Comparison of ENCODE assay signal across 8 cellular contexts in genomic region chr11:86632499-86633269, GRCh38. TPM values are rescaled to one million over a fixed set of nuclear protein-coding genes. Genes with fewer than 3 reads are reported as not detected.
DNase-seq lines count a peak whose midpoint lies in the region; ATAC-seq, FAIRE-seq and TF ChIP-seq lines count a peak whose summit lies in the region.

No MANE protein-coding gene starts in this region.

- H3K27me3 Mint-ChIP-seq in activated naive CD4-positive, alpha-beta T cell treated with anti-CD3 and anti-CD28 coated beads, Interleukin-2, amount 10 ng/mL, durations not matched to agents 7 days and 5 days: peaks cover 28% of the 10 kb centered on the region
- H3K27me3 Mint-ChIP-seq in activated naive CD8-positive, alpha-beta T cell treated with anti-CD3 and anti-CD28 coated beads, Interleukin-2, amount 10 ng/mL, durations not matched to agents 7 days and 5 days: peaks cover 39% of the 10 kb centered on the region

- H3K27me3 ChIP-seq in transverse colon: no peaks in the 10 kb centered on the region

- peak; percentile 67 for ATAC-seq in activated naive CD8-positive, alpha-beta T cell treated with anti-CD3 and anti-CD28 coated beads, Interleukin-2, amount 10 ng/mL, durations not matched to agents 7 days and 5 days (ENCODE audit: low read depth)

- peaks cover 5% of the 10 kb centered on the region for H3K4me1 Mint-ChIP-seq in activated naive CD4-positive, alpha-beta T cell treated with anti-CD3 and anti-CD28 coated beads, Interleukin-2, amount 10 ng/mL, durations not matched to agents 7 days and 5 days
- H3K4me1 Mint-ChIP-seq in activated naive CD8-positive, alpha-beta T cell treated with anti-CD3 and anti-CD28 coated beads, Interleukin-2, amount 10 ng/mL, durations not matched to agents 7 days and 5 days: peaks cover 15% of the 10 kb centered on the region

- peak; percentile 23 for DNase-seq in activated naive CD4-positive, alpha-beta T cell treated with anti-CD3 and anti-CD28 coated beads, Interleukin-2, amount 10 ng/mL, durations not matched to agents 7 days and 5 days
- no peak for DNase-seq in activated naive CD4-positive, alpha-beta T cell treated with anti-CD3 and anti-CD28 coated beads, Interleukin-2, amount 50 U/mL, for 16 hours
- DNase-seq in HTR-8/SVneo (ENCODE audit: insufficient read length, low spot score): peak; percentile 93
- DNase-seq in activated naive CD8-positive, alpha-beta T cell treated with anti-CD3 and anti-CD28 coated beads, Interleukin-2, amount 10 ng/mL, durations not matched to agents 7 days and 5 days: peak; percentile 29
- DNase-seq in kidney tubule cell (ENCODE audit: low spot score): peak; percentile 99
- DNase-seq in NCI-H1105 treated with DMSO at 0.1 percent for 48 hours (lab: John Stamatoyannopoulos, UW): no peak
- DNase-seq in transverse colon: no peak
- no peak for DNase-seq in DMS153 treated with DMSO at 0.1 percent for 48 hours (lab: John Stamatoyannopoulos, UW; ENCODE audit: unreplicated experiment)

- peak in 1 of 5 experiments; percentile 13 for TF ChIP-seq CTCF in transverse colon (IDR thresholded peaks at IDR 0.05)

- peak; percentile 99 for FAIRE-seq in HTR-8/SVneo (lab: Jason Lieb, UNC)

- no peaks in the 10 kb centered on the region for H3K36me3 Mint-ChIP-seq in activated naive CD4-positive, alpha-beta T cell treated with anti-CD3 and anti-CD28 coated beads, Interleukin-2, amount 10 ng/mL, durations not matched to agents 7 days and 5 days
- no peaks in the 10 kb centered on the region for H3K36me3 Mint-ChIP-seq in activated naive CD8-positive, alpha-beta T cell treated with anti-CD3 and anti-CD28 coated beads, Interleukin-2, amount 10 ng/mL, durations not matched to agents 7 days and 5 days

- WGBS in transverse colon (ENCODE audit: low coverage in 1 of 2), 2 donors: 66% methylated on average over 6 of the region's 6 CpGs; no CpG with 5 or more reads in 1 of the 2 donors

- TF ChIP-seq EP300 in transverse colon (IDR thresholded peaks at IDR 0.05; ENCODE audit: low read depth): no peak

- no peak overlapping the region for H3K4me3 Mint-ChIP-seq in activated naive CD4-positive, alpha-beta T cell treated with anti-CD3 and anti-CD28 coated beads, Interleukin-2, amount 10 ng/mL, durations not matched to agents 7 days and 5 days
- H3K4me3 Mint-ChIP-seq in activated naive CD8-positive, alpha-beta T cell treated with anti-CD3 and anti-CD28 coated beads, Interleukin-2, amount 10 ng/mL, durations not matched to agents 7 days and 5 days: no peak overlapping the region

- H3K9me3 Mint-ChIP-seq in activated naive CD4-positive, alpha-beta T cell treated with anti-CD3 and anti-CD28 coated beads, Interleukin-2, amount 10 ng/mL, durations not matched to agents 7 days and 5 days: peaks cover 5% of the 10 kb centered on the region
- H3K9me3 Mint-ChIP-seq in activated naive CD8-positive, alpha-beta T cell treated with anti-CD3 and anti-CD28 coated beads, Interleukin-2, amount 10 ng/mL, durations not matched to agents 7 days and 5 days: peaks cover 2% of the 10 kb centered on the region

- no peak for TF ChIP-seq POLR2A in transverse colon (IDR thresholded peaks at IDR 0.05)

- CTCF ChIA-PET in activated naive CD4-positive, alpha-beta T cell treated with anti-CD3 and anti-CD28 coated beads, Interleukin-2, amount 10 ng/mL, durations not matched to agents 7 days and 5 days (lab: Charles Lee): interaction anchor here (0.6 to 1.0 kb wide), 2 partner anchors 83 to 175 kb away, joined by 3 to 4 read pairs; no protein-coding TSS in a partner anchor

- in situ Hi-C loops in transverse colon (cut with MboI; ENCODE audit: low pct_ligation_motif_present in 1 of 4, low pct_unique_long_range_greater_than_20kb in 1 of 4, low sequenced_read_pairs in 3 of 4): no loop called here

- H3K27ac ChIP-seq in transverse colon: no peak overlapping the region

- no peak overlapping the region for H3K27ac Mint-ChIP-seq in activated naive CD4-positive, alpha-beta T cell treated with anti-CD3 and anti-CD28 coated beads, Interleukin-2, amount 10 ng/mL, durations not matched to agents 7 days and 5 days
- no peak overlapping the region for H3K27ac Mint-ChIP-seq in activated naive CD8-positive, alpha-beta T cell treated with anti-CD3 and anti-CD28 coated beads, Interleukin-2, amount 10 ng/mL, durations not matched to agents 7 days and 5 days

- intact Hi-C loops in transverse colon (cut with DNase I; ENCODE audit: low total_unique reads): no loop called here

- POLR2A ChIA-PET in activated naive CD8-positive, alpha-beta T cell treated with anti-CD3 and anti-CD28 coated beads, Interleukin-2, amount 10 ng/mL, durations not matched to agents 7 days and 5 days (lab: Charles Lee): no interaction called here

- no peak overlapping the region for H3K4me3 ChIP-seq in transverse colon

- no peaks in the 10 kb centered on the region for H3K9me3 ChIP-seq in transverse colon

- H3K4me1 ChIP-seq in transverse colon: peaks cover 0 to 19% (median 6%) of the 10 kb centered on the region in 4 donors

- no peaks in the 10 kb centered on the region for H3K36me3 ChIP-seq in transverse colon

RNA-seq across cellular contexts. Expression of gene ME3, which starts 39.7 kb away (rescaled TPM):
- total RNA-seq in activated naive CD8-positive, alpha-beta T cell treated with anti-CD3 and anti-CD28 coated beads, Interleukin-2, amount 10 ng/mL, durations not matched to agents 7 days and 5 days: 1 to 10 TPM in 1 of 2 experiments, under 1 TPM in 1; 0.79 to 1.2 TPM
- total RNA-seq in transverse colon: 100 to 1,000 TPM in 2 of 4 donors, 10 to 100 TPM in 2; 91.8 to 258 (median 116) TPM

Comparison
In these comparisons a context has a peak if more than half of its experiments do, and no peak if none do; other contexts are left out.
1. DNase-seq: peak in activated naive CD4-positive, alpha-beta T cell treated with anti-CD3 and anti-CD28 coated beads, Interleukin-2, amount 10 ng/mL, durations not matched to agents 7 days and 5 days (single experiment), HTR-8/SVneo (single experiment), activated naive CD8-positive, alpha-beta T cell treated with anti-CD3 and anti-CD28 coated beads, Interleukin-2, amount 10 ng/mL, durations not matched to agents 7 days and 5 days (single experiment) and kidney tubule cell (single experiment); none in activated naive CD4-positive, alpha-beta T cell treated with anti-CD3 and anti-CD28 coated beads, Interleukin-2, amount 50 U/mL, for 16 hours (single experiment), NCI-H1105 treated with DMSO at 0.1 percent for 48 hours (single experiment), transverse colon (single experiment) and DMS153 treated with DMSO at 0.1 percent for 48 hours (single experiment).
2. RNA of gene ME3, which starts 39.7 kb away (total RNA-seq): 91.8 to 258 TPM in transverse colon; 0.79 to 1.2 TPM in activated naive CD8-positive, alpha-beta T cell treated with anti-CD3 and anti-CD28 coated beads, Interleukin-2, amount 10 ng/mL, durations not matched to agents 7 days and 5 days; every median in the first group is over 10 times any median in the second.